12 cellular contexts compared by ENCODE assay signal in the genomic region with DNA sequence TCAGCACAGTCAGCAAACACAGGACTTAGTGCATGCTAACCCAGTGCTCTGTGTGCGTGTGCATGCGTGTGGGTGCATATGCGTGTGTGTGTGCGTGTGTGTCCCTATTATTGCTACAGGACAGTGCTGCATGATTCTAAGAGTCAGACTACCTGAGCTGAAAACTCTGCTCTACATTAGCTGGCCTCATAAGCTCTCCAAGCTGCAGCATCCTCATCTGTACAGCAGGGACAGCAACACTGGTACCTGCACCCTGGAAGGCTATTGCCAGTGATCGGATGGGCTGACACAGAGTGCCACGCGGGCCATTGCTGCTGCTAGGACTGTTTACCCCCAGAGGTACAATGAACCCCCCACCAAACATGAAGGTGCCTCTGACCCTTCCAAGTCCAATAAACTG. TPM values are rescaled to one million over a fixed set of nuclear protein-coding genes. Genes with fewer than 3 reads are reported as not detected.
DNase-seq lines count a peak whose midpoint lies in the region; ATAC-seq, FAIRE-seq and TF ChIP-seq lines count a peak whose summit lies in the region.
"Had no signal": no experiment of that assay in that cellular context is flagged by ENCODE, and none has a peak within 500 bp of the region (broad histone marks: within the 10 kb centered on the region; RNA-seq: fewer than 3 reads in every experiment).

No MANE protein-coding gene starts in this region.

- H3K4me3 Mint-ChIP-seq in endodermal cell, result peak overlapping the region; percentile 83

- POLR2A ChIA-PET in OCI-LY7 (lab: Charles Lee), result no interaction called here

- H3K27me3 ChIP-seq in endodermal cell (ENCODE audit: control insufficient read depth, insufficient read depth, low read length, poor library complexity, severe bottlenecking) (no peaks in the 10 kb centered on the region), neuron (ENCODE audit: insufficient read depth, low read length) (peaks cover 5% of the 10 kb centered on the region), pancreas (peaks cover 0 to 6% (median 0%) of the 10 kb centered on the region in 4 donors), colonic mucosa (no peaks in the 10 kb centered on the region)

- H2AFZ ChIP-seq in neuron (ENCODE audit: low read depth, low read length), result peak overlapping the region; percentile 66
- H2AFZ ChIP-seq in OCI-LY7 (ENCODE audit: low read length), result no peak overlapping the region

- BruUV-seq in OCI-LY7 (replicated peaks; lab: Mats Ljungman, UMichigan), result no TSS peak

- peak overlapping the region; percentile 78 for H3K27ac Mint-ChIP-seq in endodermal cell
- H3K27ac Mint-ChIP-seq: activated naive CD8-positive, alpha-beta T cell treated with anti-CD3 and anti-CD28 coated beads, Interleukin-2, amount 50 U/mL, for 24 hours had no signal

- H3K36me3 Mint-ChIP-seq in endodermal cell (ENCODE audit: low read depth), result peaks cover 5% of the 10 kb centered on the region

- ATAC-seq in HG03432 (IDR thresholded peaks at IDR 0.05; ENCODE audit: unreplicated experiment) (peak; percentile 71), pancreas (no peak)
- ATAC-seq: activated naive CD8-positive, alpha-beta T cell treated with anti-CD3 and anti-CD28 coated beads, Interleukin-2, amount 50 U/mL, for 24 hours had no signal

- CTCF ChIA-PET in OCI-LY7 (lab: Charles Lee; ENCODE audit: unreplicated experiment), result no interaction called here

- H3K4me2 ChIP-seq in OCI-LY7 (ENCODE audit: low read length), result no peak overlapping the region

- H3K9ac ChIP-seq in endodermal cell (ENCODE audit: extremely low read depth, low read length, poor library complexity, severe bottlenecking), result peak overlapping the region; percentile 52
- H3K9ac ChIP-seq in colonic mucosa (ENCODE audit: low read depth in 2 of 2, low read length in 2 of 2), result no peak overlapping the region

- FAIRE-seq in pancreas (lab: Jason Lieb, UNC), result no peak

- WGBS in endodermal cell (ENCODE audit: insufficient coverage in 1 of 2, insufficient read length in 1 of 2), 2 experiments, result 69 to 78% methylated on average over 7 of the region's 7 CpGs
- 60 to 73% methylated on average over 7 of the region's 7 CpGs for WGBS in pancreas, 2 donors

- peak; percentile 44 for DNase-seq in GM10266 (ENCODE audit: extremely low spot score)
- peak; percentile 56 for DNase-seq in endodermal cell
- DNase-seq in pancreas, result no peak
- no peak for DNase-seq in OCI-LY7 (ENCODE audit: low spot score)
- DNase-seq in SKM-1 treated with dmso at 0.1 percent for 144 hours (lab: John Stamatoyannopoulos, UW; ENCODE audit: unreplicated experiment), result no peak
- DNase-seq in colonic mucosa, result no peak
- DNase-seq: activated naive CD8-positive, alpha-beta T cell treated with anti-CD3 and anti-CD28 coated beads, Interleukin-2, amount 50 U/mL, for 24 hours; GDM1; SHP77 had no signal

- no peak overlapping the region for H3K27ac ChIP-seq in endodermal cell (ENCODE audit: low read depth, low read length)
- no peak overlapping the region for H3K27ac ChIP-seq in pancreas
- no peak overlapping the region for H3K27ac ChIP-seq in OCI-LY7 (ENCODE audit: low read depth, low read length, poor library complexity, severe bottlenecking)
- no peak overlapping the region for H3K27ac ChIP-seq in colonic mucosa

- no peaks in the 10 kb centered on the region for H4K20me1 ChIP-seq in OCI-LY7 (ENCODE audit: insufficient read depth, low read length)

- H3K79me2 ChIP-seq in OCI-LY7 (ENCODE audit: insufficient read depth, low read depth, low read length), result no peaks in the 10 kb centered on the region

- peak overlapping the region; percentile 91 for H3K4me3 ChIP-seq in endodermal cell (ENCODE audit: low read length)
- peak overlapping the region; percentile 55 for H3K4me3 ChIP-seq in neuron (ENCODE audit: low read length)
- no peak overlapping the region for H3K4me3 ChIP-seq in pancreas
- no peak overlapping the region for H3K4me3 ChIP-seq in OCI-LY7 (ENCODE audit: low read depth, low read length, poor library complexity, severe bottlenecking)
- H3K4me3 ChIP-seq in colonic mucosa, result no peak overlapping the region

- no peaks in the 10 kb centered on the region for H3K9me3 ChIP-seq in endodermal cell (ENCODE audit: control insufficient read depth, low read length)
- no peaks in the 10 kb centered on the region for H3K9me3 ChIP-seq in neuron (ENCODE audit: low read length)
- H3K9me3 ChIP-seq in pancreas, result no peaks in the 10 kb centered on the region
- H3K9me3 ChIP-seq in OCI-LY7 (ENCODE audit: low read length), result no peaks in the 10 kb centered on the region
- H3K9me3 ChIP-seq in colonic mucosa, result no peaks in the 10 kb centered on the region

- intact Hi-C loops in pancreas (cut with DNase I) (no loop called here), OCI-LY7 (cut with micrococcal nuclease; ENCODE audit: unreplicated experiment) (no loop called here), colonic mucosa (cut with DNase I) (no loop called here)

- H3K36me3 ChIP-seq in endodermal cell (ENCODE audit: control insufficient read depth, insufficient read depth, low read length), result no peaks in the 10 kb centered on the region
- no peaks in the 10 kb centered on the region for H3K36me3 ChIP-seq in neuron (ENCODE audit: insufficient read depth, low read length)
- no peaks in the 10 kb centered on the region for H3K36me3 ChIP-seq in pancreas
- H3K36me3 ChIP-seq in OCI-LY7 (ENCODE audit: insufficient read depth, low read length), result no peaks in the 10 kb centered on the region
- H3K36me3 ChIP-seq in colonic mucosa, result no peaks in the 10 kb centered on the region

- peaks cover 56% of the 10 kb centered on the region for H3K4me1 Mint-ChIP-seq in endodermal cell
- H3K4me1 Mint-ChIP-seq: activated naive CD8-positive, alpha-beta T cell treated with anti-CD3 and anti-CD28 coated beads, Interleukin-2, amount 50 U/mL, for 24 hours had no signal

- no peaks in the 10 kb centered on the region for H3K9me2 ChIP-seq in OCI-LY7 (ENCODE audit: insufficient read depth, low read length)

- no peak for TF ChIP-seq CTCF in GM10266 (IDR thresholded peaks at IDR 0.05; ENCODE audit: control insufficient read depth, insufficient read depth, low read depth, missing control alignments)
- TF ChIP-seq CTCF in endodermal cell (conservative IDR thresholded peaks at IDR 0.05), result peak; percentile 52
- TF ChIP-seq CTCF in pancreas (IDR thresholded peaks at IDR 0.05), result no peak
- TF ChIP-seq CTCF in OCI-LY7 (conservative IDR thresholded peaks at IDR 0.05; ENCODE audit: low read length), result no peak
- TF ChIP-seq CTCF in colonic mucosa (IDR thresholded peaks at IDR 0.05), result no peak

- no peaks in the 10 kb centered on the region for H3K9me3 Mint-ChIP-seq in endodermal cell
- H3K9me3 Mint-ChIP-seq: activated naive CD8-positive, alpha-beta T cell treated with anti-CD3 and anti-CD28 coated beads, Interleukin-2, amount 50 U/mL, for 24 hours had no signal

- peaks cover 21% of the 10 kb centered on the region for H3K27me3 Mint-ChIP-seq in endodermal cell (ENCODE audit: insufficient read depth)

- H3K4me1 ChIP-seq in endodermal cell (ENCODE audit: control insufficient read depth, insufficient read depth, low read length), result peaks cover 10% of the 10 kb centered on the region
- peaks cover 19% of the 10 kb centered on the region for H3K4me1 ChIP-seq in neuron (ENCODE audit: insufficient read depth, low read length)
- H3K4me1 ChIP-seq in pancreas, result no peaks in the 10 kb centered on the region
- no peaks in the 10 kb centered on the region for H3K4me1 ChIP-seq in OCI-LY7 (ENCODE audit: insufficient read depth, low read length, poor library complexity, severe bottlenecking)
- H3K4me1 ChIP-seq in colonic mucosa, result no peaks in the 10 kb centered on the region

RNA-seq across cellular contexts. Expression of gene ADAMTS12, which starts 1.2 kb away (rescaled TPM):
- total RNA-seq in endodermal cell (100 to 1,000 TPM in 1 of 2 donors, 10 to 100 TPM in 1; 80.2 to 123 TPM), pancreas (1 to 10 TPM in 2 of 6 donors, under 1 TPM in 4; 0.31 to 4.2 (median 0.60) TPM), OCI-LY7 (2022) (not detected in 2 replicates), colonic mucosa (1 to 10 TPM in 1 of 2 donors, under 1 TPM in 1; 0.42 to 1.1 TPM)
- 14.2 TPM for polyA plus RNA-seq in endodermal cell (2013, experiment 1 of 2)
- polyA plus RNA-seq in endodermal cell (2013, experiment 2 of 2), result 14.2 TPM
- under 1 TPM; 0.34 to 0.42 TPM for polyA plus RNA-seq in pancreas
- total RNA-seq in OCI-LY7 (2014; rRNA removed; shearing (Covaris generic)), result not detected in 2 replicates
- total RNA-seq: pulmonary artery endothelial cell had no signal

RNA-seq across cellular contexts. Expression of gene RXFP3, which starts 45.6 kb away (rescaled TPM):
- total RNA-seq in endodermal cell (under 1 TPM in 1 of 2 donors, not detected in 1; 0.13 TPM), pancreas (under 1 TPM in 2 of 6 donors, not detected in 4; 0.09 TPM), OCI-LY7 (2022) (not detected in 2 replicates), colonic mucosa (not detected)
- polyA plus RNA-seq in endodermal cell (2013, experiment 1 of 2), result not detected
- polyA plus RNA-seq in endodermal cell (2013, experiment 2 of 2), result not detected
- polyA plus RNA-seq in pancreas, result under 1 TPM in 1 of 2 donors, not detected in 1; 0.16 TPM
- total RNA-seq in OCI-LY7 (2014; rRNA removed; shearing (Covaris generic)), result not detected in 2 replicates
- total RNA-seq: pulmonary artery endothelial cell had no signal

Comparison
In these comparisons a context has a peak if more than half of its experiments do, and no peak if none do; other contexts are left out.
1. DNase-seq: peak in GM10266 (single experiment) and endodermal cell (single experiment); none in pancreas (0 of 6), OCI-LY7 (single experiment), SKM-1 treated with dmso at 0.1 percent for 144 hours (single experiment) and colonic mucosa (single experiment).
2. H3K4me3 ChIP-seq: peak in endodermal cell (single experiment) and neuron (single experiment); none in pancreas (0 of 4), OCI-LY7 (single experiment) and colonic mucosa (single experiment).
3. RNA of gene ADAMTS12, which starts 1.2 kb away (total RNA-seq): 80.2 to 123 TPM in endodermal cell; 0.42 to 1.1 TPM in colonic mucosa, 0.31 to 4.2 TPM in pancreas and not detected in OCI-LY7; every median in the first group is over 10 times any median in the second.